Comparison of ENCODE assay signal across 1 cellular context in genomic region chr3:184741259-184741556, GRCh38.
TF ChIP-seq lines count a peak whose summit lies in the region.

No MANE protein-coding gene starts in this region.

TF ChIP-seq in HepG2, 621 proteins besides CTCF, POLR2A, EP300 and RAD21:
- no peak for TF ChIP-seq ARNTL (CRISPR knock-in tag; IDR thresholded peaks at IDR 0.05)
